Comparison of ENCODE assay signal across 10 cellular contexts in genomic region chr22:43183496-43184263, GRCh38. TPM values are rescaled to one million over a fixed set of nuclear protein-coding genes. Genes with fewer than 3 reads are reported as not detected.
DNase-seq lines count a peak whose midpoint lies in the region; ATAC-seq, FAIRE-seq and TF ChIP-seq lines count a peak whose summit lies in the region.
"Had no signal": no experiment of that assay in that cellular context is flagged by ENCODE, and none has a peak within 500 bp of the region (broad histone marks: within the 10 kb centered on the region; RNA-seq: fewer than 3 reads in every experiment).

No MANE protein-coding gene starts in this region.

- WGBS in GM12878 (ENCODE audit: insufficient coverage, insufficient replicate concordance, low lambda C conversion rate, missing lambda C conversion rate) = 78% methylated on average over 12 of the region's 12 CpGs
- WGBS in suprapubic skin = 83% methylated on average over 11 of the region's 12 CpGs

- BruUV-seq in GM12878 (replicated peaks; lab: Mats Ljungman, UMichigan) = no TSS peak

- in situ Hi-C loops in GM12878 (cut with MboI) = no loop called here

- CTCF ChIA-PET in GM12878 (lab: Yijun Ruan, JAX) = no interaction called here

- peak overlapping the region; percentile 3; the same call in 1 of the 2 replicates for H3K4me2 ChIP-seq in GM12878 (ENCODE audit: control insufficient read depth, insufficient read depth)

- POLR2A ChIA-PET in GM12878 (lab: Charles Lee) = no interaction called here

- RAD21 ChIA-PET in GM12878 (lab: Charles Lee; ENCODE audit: unreplicated experiment) = no interaction called here

- peak; percentile 32 for DNase-seq in EH (ENCODE audit: low read depth)
- DNase-seq in NB4 (ENCODE audit: low read depth) = peak; percentile 63
- DNase-seq in GM12878 (ENCODE audit: low read depth, low spot score) = no peak
- DNase-seq in lung microvascular endothelial cell (ENCODE audit: low read depth in 2 of 2) = peak; percentile 28 to 93
- DNase-seq in NOMO-1 treated with dmso at 0.1 percent for 144 hours (lab: John Stamatoyannopoulos, UW; ENCODE audit: unreplicated experiment) = no peak
- no peak for DNase-seq in suprapubic skin (ENCODE audit: low spot score in 2 of 2)
- DNase-seq in NCI-H748 treated with DMSO at 0.1 percent for 48 hours (lab: John Stamatoyannopoulos, UW) = no peak
- DNase-seq: retina, T-helper 2 cell had no signal

- ATAC-seq in GM12878 (no peak), HG02970 (IDR thresholded peaks at IDR 0.05; ENCODE audit: low FRiP score, unreplicated experiment) (no peak)

- TF ChIP-seq RAD21 in GM12878 (IDR thresholded peaks at IDR 0.05; ENCODE audit: insufficient read depth, low read depth, low read length) = no peak

- TF ChIP-seq POLR2A in NB4 (IDR thresholded peaks at IDR 0.05; ENCODE audit: extremely low read depth, insufficient read length) = no peak
- no peak for TF ChIP-seq POLR2A in GM12878 (IDR thresholded peaks at IDR 0.05; ENCODE audit: low read depth, low read length)
- no peak for TF ChIP-seq POLR2A in suprapubic skin (IDR thresholded peaks at IDR 0.05)

- H3K9me3 ChIP-seq in GM12878 (replicated peaks; ENCODE audit: control insufficient read depth, insufficient read depth, low read length) (no peaks in the 10 kb centered on the region), suprapubic skin (no peaks in the 10 kb centered on the region)

- FAIRE-seq in GM12878 (lab: Jason Lieb, UNC) = no peak

- H3K36me3 ChIP-seq in GM12878 (ENCODE audit: control insufficient read depth in 2 of 2, insufficient read depth in 2 of 2, low read length in 1 of 2) (peaks cover 7% of the 10 kb centered on the region in 2 experiments; a peak in 3 of 4 replicates), suprapubic skin (peaks cover 40% of the 10 kb centered on the region)

- no peaks in the 10 kb centered on the region for H4K20me1 ChIP-seq in GM12878 (ENCODE audit: control insufficient read depth, insufficient read depth)

- H3K27ac ChIP-seq in GM12878 (ENCODE audit: control insufficient read depth, insufficient read depth) (no peak overlapping the region), suprapubic skin (no peak overlapping the region)

- no peaks in the 10 kb centered on the region for H3K27me3 ChIP-seq in GM12878 (replicated peaks in 1 of 2; ENCODE audit: control insufficient read depth in 2 of 2, insufficient read depth in 2 of 2, low read length in 1 of 2)
- H3K27me3 ChIP-seq in suprapubic skin = no peaks in the 10 kb centered on the region

- SMC1A ChIA-PET in GM12878 (lab: Charles Lee; ENCODE audit: uncharacterized antibody, unreplicated experiment) = no interaction called here

- peaks cover 18% of the 10 kb centered on the region for H3K79me2 ChIP-seq in GM12878 (ENCODE audit: control insufficient read depth, insufficient read depth, low read length)

- TF ChIP-seq CTCF in NB4 (IDR thresholded peaks at IDR 0.05; ENCODE audit: low read depth, low read length) (no peak), GM12878 (IDR thresholded peaks at IDR 0.05 in 2 of 3, conservative IDR thresholded peaks at IDR 0.05 in 1 of 3; ENCODE audit: control insufficient read depth in 2 of 3, extremely low read depth in 1 of 3, insufficient read depth in 1 of 3, low read depth in 3 of 3, low read length in 3 of 3) (no peak), suprapubic skin (IDR thresholded peaks at IDR 0.05) (no peak)

- H3K4me1 ChIP-seq in GM12878 (ENCODE audit: control insufficient read depth, insufficient read depth, low read length) (peaks cover 10% of the 10 kb centered on the region), suprapubic skin (peaks cover 46% of the 10 kb centered on the region)

- intact Hi-C loops in GM12878 (cut with micrococcal nuclease; ENCODE audit: unreplicated experiment) = no loop called here

- H3K4me3 ChIP-seq in NB4 (ENCODE audit: low read depth, low read length) (peak overlapping the region; percentile 8), GM12878 (no peak overlapping the region), suprapubic skin (no peak overlapping the region)

- H2AFZ ChIP-seq in GM12878 (ENCODE audit: control insufficient read depth, low read depth, low read length) = no peak overlapping the region

- TF ChIP-seq EP300 in GM12878 (IDR thresholded peaks at IDR 0.05; ENCODE audit: borderline replicate concordance in 1 of 2, control insufficient read depth in 1 of 2, low read depth in 2 of 2, low read length in 2 of 2) (no peak), suprapubic skin (IDR thresholded peaks at IDR 0.05) (no peak)

- H3K9ac ChIP-seq in GM12878 (ENCODE audit: control insufficient read depth, insufficient read depth, low read length) = no peak overlapping the region

TF ChIP-seq in GM12878, 131 proteins besides CTCF, POLR2A, EP300 and RAD21:
- TF ChIP-seq BRCA1 (IDR thresholded peaks at IDR 0.05; ENCODE audit: low read depth, low read length) (no peak), POLR2AphosphoS2 (IDR thresholded peaks at IDR 0.05; ENCODE audit: low read depth, low read length) (no peak)

RNA-seq across cellular contexts. Expression of gene TTLL12, which starts 3.3 kb away (rescaled TPM):
- total RNA-seq in GM12878 (2013; cell fraction: nucleolus; rRNA removed) = 18.0 and 21.6 TPM in 2 replicates
- 79.5 and 89.8 TPM in 2 replicates for total RNA-seq in GM12878 (2014; rRNA removed)
- total RNA-seq in GM12878 (2014; rRNA removed; fragmentation: Illumina TruSeq; extraction: Trizol) = 17.7 and 22.3 TPM in 2 replicates
- 65.6 and 66.6 TPM in 2 replicates for total RNA-seq in GM12878 (2021)
- 9.3 TPM for polyA plus RNA-seq in GM12878 (2011; ENCODE audit: low read depth)
- 4.9 and 14.9 TPM in 2 replicates for polyA plus RNA-seq in GM12878 (2011; rRNA removed)
- polyA plus RNA-seq in GM12878 (2011; cell fraction: cytosol; rRNA removed) = 21.6 and 25.3 TPM in 2 replicates
- polyA plus RNA-seq in GM12878 (2011; cell fraction: nucleus; rRNA removed) = 24.3 and 34.3 TPM in 2 replicates
- polyA plus RNA-seq in GM12878 (2012) = 23.2 and 26.7 TPM in 2 replicates
- polyA plus RNA-seq in GM12878 (2014; fragmentation: Illumina TruSeq; extraction: Trizol) = 6.8 and 26.6 TPM in 2 replicates
- polyA plus RNA-seq in GM12878 (2014; fragmentation: Nextera tagmentation; extraction: Ambion mirVana) = 1 to 10 TPM in 1 of 2 experiments, under 1 TPM in 1; 1.00 to 3.0 TPM
- polyA plus RNA-seq in GM12878 (2014; rRNA removed) = 50.5 and 58.7 TPM in 2 replicates
- 10 to 100 TPM; 66.1 to 83.6 TPM for polyA plus RNA-seq in GM12878 (2016; fragmentation: Nextera tagmentation; extraction: Ambion mirVana)
- polyA minus RNA-seq in GM12878 (2011; rRNA and poly(A)+ RNA removed) = 16.1 and 18.4 TPM in 2 replicates
- polyA minus RNA-seq in GM12878 (2011; cell fraction: cytosol; rRNA and poly(A)+ RNA removed) = 11.8 and 12.2 TPM in 2 replicates
- 5.9 and 11.0 TPM in 2 replicates for polyA minus RNA-seq in GM12878 (2011; cell fraction: nucleus; rRNA and poly(A)+ RNA removed)
- 13.3 and 19.6 TPM in 2 replicates for total RNA-seq in lung microvascular endothelial cell
- total RNA-seq in suprapubic skin = 10 to 100 TPM; 43.6 to 93.9 (median 81.4) TPM

RNA-seq across cellular contexts. Expression of gene TSPO, which starts 32.3 kb away (rescaled TPM):
- 4.2 and 6.8 TPM in 2 replicates for total RNA-seq in GM12878 (2013; cell fraction: nucleolus; rRNA removed)
- total RNA-seq in GM12878 (2014; rRNA removed) = 41.3 and 50.5 TPM in 2 replicates
- total RNA-seq in GM12878 (2014; rRNA removed; fragmentation: Illumina TruSeq; extraction: Trizol) = 4.9 and 6.6 TPM in 2 replicates
- total RNA-seq in GM12878 (2021) = 25.8 and 31.6 TPM in 2 replicates
- polyA plus RNA-seq in GM12878 (2011; ENCODE audit: low read depth) = 6.8 TPM
- polyA plus RNA-seq in GM12878 (2011; rRNA removed) = 6.1 and 11.7 TPM in 2 replicates
- polyA plus RNA-seq in GM12878 (2011; cell fraction: cytosol; rRNA removed) = 23.6 and 34.9 TPM in 2 replicates
- 19.5 and 31.3 TPM in 2 replicates for polyA plus RNA-seq in GM12878 (2011; cell fraction: nucleus; rRNA removed)
- 14.1 and 30.7 TPM in 2 replicates for polyA plus RNA-seq in GM12878 (2012)
- 1.4 TPM in 1 of 2 replicates, not detected in the other for polyA plus RNA-seq in GM12878 (2014; fragmentation: Illumina TruSeq; extraction: Trizol)
- polyA plus RNA-seq in GM12878 (2014; fragmentation: Nextera tagmentation; extraction: Ambion mirVana) = 1 to 10 TPM; 1.8 to 3.4 TPM
- 41.1 and 46.8 TPM in 2 replicates for polyA plus RNA-seq in GM12878 (2014; rRNA removed)
- 10 to 100 TPM; 27.1 to 30.8 TPM for polyA plus RNA-seq in GM12878 (2016; fragmentation: Nextera tagmentation; extraction: Ambion mirVana)
- polyA minus RNA-seq in GM12878 (2011; rRNA and poly(A)+ RNA removed) = 1.7 and 11.1 TPM in 2 replicates
- polyA minus RNA-seq in GM12878 (2011; cell fraction: cytosol; rRNA and poly(A)+ RNA removed) = 3.7 and 5.5 TPM in 2 replicates
- polyA minus RNA-seq in GM12878 (2011; cell fraction: nucleus; rRNA and poly(A)+ RNA removed) = 3.1 and 6.0 TPM in 2 replicates
- 310 and 323 TPM in 2 replicates for total RNA-seq in lung microvascular endothelial cell
- 100 to 1,000 TPM; 346 to 897 (median 746) TPM for total RNA-seq in suprapubic skin

RNA-seq across cellular contexts. Expression of gene MCAT, which starts 40.5 kb away (rescaled TPM):
- total RNA-seq in GM12878 (2013; cell fraction: nucleolus; rRNA removed) = 32.5 and 52.1 TPM in 2 replicates
- total RNA-seq in GM12878 (2014; rRNA removed) (20.6 and 22.3 TPM in 2 replicates), GM12878 (2014; rRNA removed; fragmentation: Illumina TruSeq; extraction: Trizol) (9.9 and 11.8 TPM in 2 replicates), GM12878 (2021) (26.2 and 26.5 TPM in 2 replicates), lung microvascular endothelial cell (6.3 and 7.9 TPM in 2 replicates), suprapubic skin (10 to 100 TPM; 21.1 to 38.0 (median 25.2) TPM)
- 4.2 TPM for polyA plus RNA-seq in GM12878 (2011; ENCODE audit: low read depth)
- polyA plus RNA-seq in GM12878 (2011; rRNA removed) (12.1 and 16.5 TPM in 2 replicates), GM12878 (2014; fragmentation: Illumina TruSeq; extraction: Trizol) (5.3 and 11.9 TPM in 2 replicates), GM12878 (2014; fragmentation: Nextera tagmentation; extraction: Ambion mirVana) (10 to 100 TPM in 1 of 2 experiments, 1 to 10 TPM in 1; 3.6 to 10.8 TPM), GM12878 (2014; rRNA removed) (29.1 and 30.8 TPM in 2 replicates), GM12878 (2016; fragmentation: Nextera tagmentation; extraction: Ambion mirVana) (10 to 100 TPM; 22.1 to 26.4 TPM)
- 22.5 and 34.9 TPM in 2 replicates for polyA plus RNA-seq in GM12878 (2011; cell fraction: cytosol; rRNA removed)
- 15.9 and 25.4 TPM in 2 replicates for polyA plus RNA-seq in GM12878 (2011; cell fraction: nucleus; rRNA removed)
- 10.8 and 11.2 TPM in 2 replicates for polyA plus RNA-seq in GM12878 (2012)
- 10.9 and 19.5 TPM in 2 replicates for polyA minus RNA-seq in GM12878 (2011; rRNA and poly(A)+ RNA removed)
- 7.1 and 9.0 TPM in 2 replicates for polyA minus RNA-seq in GM12878 (2011; cell fraction: cytosol; rRNA and poly(A)+ RNA removed)
- polyA minus RNA-seq in GM12878 (2011; cell fraction: nucleus; rRNA and poly(A)+ RNA removed) = 5.9 and 15.7 TPM in 2 replicates

Comparison
In these comparisons a context has a peak if more than half of its experiments do, and no peak if none do; other contexts are left out.
1. DNase-seq: peak in EH (single experiment), NB4 (single experiment) and lung microvascular endothelial cell (2 of 2); none in GM12878 (single experiment), NOMO-1 treated with dmso at 0.1 percent for 144 hours (single experiment), suprapubic skin (0 of 2) and NCI-H748 treated with DMSO at 0.1 percent for 48 hours (single experiment).